16 cellular contexts compared by ENCODE assay signal in the genomic region with DNA sequence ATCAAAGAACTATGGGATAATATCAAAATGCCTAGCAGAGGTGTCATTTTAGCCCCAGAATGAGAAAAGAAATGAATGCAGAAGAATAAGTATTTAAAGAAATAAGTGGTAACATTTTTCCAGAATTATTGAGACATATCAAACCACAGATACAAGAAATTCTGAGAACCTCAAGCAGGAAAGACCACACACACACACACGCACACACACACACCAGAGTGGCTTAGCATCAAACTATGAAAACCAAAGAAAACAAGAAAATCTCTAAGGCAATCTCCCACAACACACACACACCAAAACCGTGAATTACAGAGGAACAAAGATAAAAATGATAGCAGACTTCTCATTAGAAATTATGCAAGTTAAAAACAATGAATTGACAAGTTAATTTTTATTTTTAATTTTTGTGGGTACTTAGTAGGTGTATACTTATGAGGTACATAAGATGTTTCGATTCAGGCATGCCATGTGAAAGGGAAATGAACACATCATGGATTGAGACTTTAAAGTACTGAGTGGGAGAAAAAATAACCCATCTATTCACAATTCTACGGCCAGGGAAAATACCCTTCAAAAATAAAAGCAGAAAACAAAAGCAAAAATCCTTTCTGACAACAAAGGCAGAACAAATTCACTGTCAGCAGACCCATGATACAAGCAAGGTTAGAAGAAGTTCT. TPM values are rescaled to one million over a fixed set of nuclear protein-coding genes. Genes with fewer than 3 reads are reported as not detected.
DNase-seq lines count a peak whose midpoint lies in the region; ATAC-seq and TF ChIP-seq lines count a peak whose summit lies in the region.
"Had no signal": no experiment of that assay in that cellular context is flagged by ENCODE, and none has a peak within 500 bp of the region (broad histone marks: within the 10 kb centered on the region; RNA-seq: fewer than 3 reads in every experiment).

No MANE protein-coding gene starts in this region.

- peaks cover 7% of the 10 kb centered on the region for H3K36me3 Mint-ChIP-seq in T-helper 2 cell treated with Interferon-gamma antibody and Interleukin-4, amounts not matched to agents 5 μg/mL and 100 μg/mL, for 36 hours (ENCODE audit: low read depth)

- in situ Hi-C loops in GM13976 (cut with MboI; ENCODE audit: low sequenced_read_pairs, unreplicated experiment) = no loop called here

- ATAC-seq in GM21717 (IDR thresholded peaks at IDR 0.05; ENCODE audit: unreplicated experiment) (no peak), esophagus mucosa (no peak)
- ATAC-seq: A549 had no signal

- peak; percentile 65 for DNase-seq in AG10803 (ENCODE audit: low read depth)
- peak; percentile 12 for DNase-seq in GM13976 (ENCODE audit: low spot score)
- DNase-seq in T-helper 2 cell treated with Interferon-gamma antibody and Interleukin-4, amounts not matched to agents 5 μg/mL and 100 μg/mL, for 36 hours (ENCODE audit: low spot score) = no peak
- peak; percentile 31 for DNase-seq in choroid plexus epithelial cell (ENCODE audit: low read depth)
- DNase-seq in SW 1271 (lab: John Stamatoyannopoulos, UW) = no peak
- no peak for DNase-seq in NCI-H510A (lab: John Stamatoyannopoulos, UW)
- DNase-seq: DMS53, Kasumi-1, NCI-H1417 treated with DMSO at 0.1 percent for 48 hours, NCI-H2029, NCI-H526, SJCRH30 had no signal

- no peak for TF ChIP-seq CTCF in AG10803 (conservative IDR thresholded peaks at IDR 0.05; ENCODE audit: low read length)
- TF ChIP-seq CTCF in GM13976 (IDR thresholded peaks at IDR 0.05; ENCODE audit: borderline replicate concordance, control extremely low read depth, extremely low read depth, insufficient read depth, missing control alignments) = no peak
- TF ChIP-seq CTCF in choroid plexus epithelial cell (conservative IDR thresholded peaks at IDR 0.05; ENCODE audit: low read depth, low read length) = no peak

- peak overlapping the region; percentile 7 for H3K4me3 Mint-ChIP-seq in T-helper 2 cell treated with Interferon-gamma antibody and Interleukin-4, amounts not matched to agents 5 μg/mL and 100 μg/mL, for 36 hours
- H3K4me3 Mint-ChIP-seq: CD14-positive monocyte had no signal

- peaks cover 13% of the 10 kb centered on the region for H3K4me1 Mint-ChIP-seq in T-helper 2 cell treated with Interferon-gamma antibody and Interleukin-4, amounts not matched to agents 5 μg/mL and 100 μg/mL, for 36 hours (ENCODE audit: low read depth)

- peaks cover 28% of the 10 kb centered on the region for H3K27me3 Mint-ChIP-seq in T-helper 2 cell treated with Interferon-gamma antibody and Interleukin-4, amounts not matched to agents 5 μg/mL and 100 μg/mL, for 36 hours (ENCODE audit: low read depth)

- H3K4me3 ChIP-seq in AG10803 (ENCODE audit: low read length) (no peak overlapping the region), choroid plexus epithelial cell (ENCODE audit: low read depth, low read length) (no peak overlapping the region)
- H3K4me3 ChIP-seq: A549, SJCRH30 had no signal

- no peaks in the 10 kb centered on the region for H3K9me3 Mint-ChIP-seq in T-helper 2 cell treated with Interferon-gamma antibody and Interleukin-4, amounts not matched to agents 5 μg/mL and 100 μg/mL, for 36 hours

- H3K27ac Mint-ChIP-seq in T-helper 2 cell treated with Interferon-gamma antibody and Interleukin-4, amounts not matched to agents 5 μg/mL and 100 μg/mL, for 36 hours = no peak overlapping the region
- H3K27ac Mint-ChIP-seq: CD14-positive monocyte had no signal

RNA-seq across cellular contexts. Expression of a gene that starts 14.6 kb away (rescaled TPM):
- 77.8 TPM for total RNA-seq in esophagus mucosa

Comparison
In these comparisons a context has a peak if more than half of its experiments do, and no peak if none do; other contexts are left out.
1. DNase-seq: peak in AG10803 (single experiment), GM13976 (single experiment) and choroid plexus epithelial cell (single experiment); none in T-helper 2 cell treated with Interferon-gamma antibody and Interleukin-4, amounts not matched to agents 5 μg/mL and 100 μg/mL, for 36 hours (single experiment), SW 1271 (0 of 2) and NCI-H510A (single experiment).